10 cellular contexts compared by ENCODE assay signal in the genomic region with DNA sequence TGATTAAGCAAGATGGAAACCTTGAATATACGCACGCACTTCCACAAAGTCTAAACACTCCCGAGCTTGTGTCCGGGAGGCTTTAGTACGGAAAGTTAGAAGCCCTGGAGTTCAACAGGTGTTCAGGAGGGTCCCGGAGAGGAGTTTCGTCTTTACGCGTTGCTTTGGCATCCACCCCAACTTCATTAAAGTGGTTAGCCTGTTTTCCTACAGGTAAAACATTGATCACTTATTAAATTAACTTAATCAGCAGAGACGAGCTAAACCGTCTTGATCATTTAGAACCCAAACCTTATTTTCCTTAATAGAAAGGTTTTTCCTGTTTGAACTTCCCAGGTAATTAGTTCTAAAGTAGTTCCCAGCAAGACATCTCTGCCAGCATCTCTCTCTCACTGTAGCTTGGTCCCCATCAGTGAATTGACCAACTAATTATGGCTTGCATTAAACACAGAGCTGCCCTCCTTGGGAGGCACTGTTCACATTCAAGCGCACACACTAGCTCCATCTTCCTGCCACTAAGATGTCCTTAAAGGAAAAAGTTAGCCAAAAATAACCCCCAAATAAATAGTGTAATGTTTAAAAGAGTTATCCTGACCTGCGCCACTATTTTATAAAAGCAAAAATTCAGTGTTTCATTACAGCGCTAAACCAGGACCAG. TPM values are rescaled to one million over a fixed set of nuclear protein-coding genes. Genes with fewer than 3 reads are reported as not detected.
DNase-seq lines count a peak whose midpoint lies in the region; ATAC-seq, FAIRE-seq and TF ChIP-seq lines count a peak whose summit lies in the region.
"Had no signal": no experiment of that assay in that cellular context is flagged by ENCODE, and none has a peak within 500 bp of the region (broad histone marks: within the 10 kb centered on the region; RNA-seq: fewer than 3 reads in every experiment).

No MANE protein-coding gene starts in this region.

- peaks cover 2% of the 10 kb centered on the region for H3K4me1 Mint-ChIP-seq in T-helper 1 cell treated with Interleukin-12 subunit alpha and Interleukin-12 subunit beta and Interleukin-4 antibody, amounts not matched to agents 30 μg/mL and 1 μg/mL, for 36 hours (ENCODE audit: low read depth)
- H3K4me1 Mint-ChIP-seq in astrocyte (ENCODE audit: low read depth, unreplicated experiment), result peaks cover 9% of the 10 kb centered on the region
- peaks cover 44% of the 10 kb centered on the region for H3K4me1 Mint-ChIP-seq in stimulated activated naive CD8-positive, alpha-beta T cell treated with anti-CD3 and anti-CD28 coated beads, Interleukin-15, amount 100 ng/mL, for 72 hours

- DNase-seq in T-helper 1 cell (no peak), astrocyte (ENCODE audit: low read depth) (no peak), NCI-H774 (lab: John Stamatoyannopoulos, UW) (no peak), EL (no peak), H4 (ENCODE audit: low spot score) (no peak)
- DNase-seq in stimulated activated naive CD8-positive, alpha-beta T cell treated with anti-CD3 and anti-CD28 coated beads, Interleukin-15, amount 100 ng/mL, for 72 hours, result no peak

- peaks cover 56% of the 10 kb centered on the region for H3K27me3 Mint-ChIP-seq in T-helper 1 cell treated with Interleukin-12 subunit alpha and Interleukin-12 subunit beta and Interleukin-4 antibody, amounts not matched to agents 30 μg/mL and 1 μg/mL, for 36 hours (ENCODE audit: low read depth)
- H3K27me3 Mint-ChIP-seq in astrocyte (ENCODE audit: low read depth, unreplicated experiment), result peaks cover 26% of the 10 kb centered on the region
- H3K27me3 Mint-ChIP-seq in stimulated activated naive CD8-positive, alpha-beta T cell treated with anti-CD3 and anti-CD28 coated beads, Interleukin-15, amount 100 ng/mL, for 72 hours, result peaks cover 44% of the 10 kb centered on the region

- H3K9me3 ChIP-seq in astrocyte (ENCODE audit: insufficient read depth, low read depth, low read length) (no peaks in the 10 kb centered on the region), iPS-15b (ENCODE audit: control insufficient read depth, insufficient read depth, low read length) (no peaks in the 10 kb centered on the region)

- H3K79me2 ChIP-seq in astrocyte (ENCODE audit: insufficient read depth, low read length), result peaks cover 33% of the 10 kb centered on the region

- no peaks in the 10 kb centered on the region for H3K9me3 Mint-ChIP-seq in T-helper 1 cell treated with Interleukin-12 subunit alpha and Interleukin-12 subunit beta and Interleukin-4 antibody, amounts not matched to agents 30 μg/mL and 1 μg/mL, for 36 hours
- no peaks in the 10 kb centered on the region for H3K9me3 Mint-ChIP-seq in astrocyte (ENCODE audit: unreplicated experiment)
- no peaks in the 10 kb centered on the region for H3K9me3 Mint-ChIP-seq in stimulated activated naive CD8-positive, alpha-beta T cell treated with anti-CD3 and anti-CD28 coated beads, Interleukin-15, amount 100 ng/mL, for 72 hours

- no peak overlapping the region for H3K27ac Mint-ChIP-seq in T-helper 1 cell treated with Interleukin-12 subunit alpha and Interleukin-12 subunit beta and Interleukin-4 antibody, amounts not matched to agents 30 μg/mL and 1 μg/mL, for 36 hours
- H3K27ac Mint-ChIP-seq in astrocyte (ENCODE audit: unreplicated experiment), result no peak overlapping the region
- peak overlapping the region; percentile 27 to 90 for H3K27ac Mint-ChIP-seq in stimulated activated naive CD8-positive, alpha-beta T cell treated with anti-CD3 and anti-CD28 coated beads, Interleukin-15, amount 100 ng/mL, for 72 hours

- no peak overlapping the region for H3K27ac ChIP-seq in astrocyte (ENCODE audit: low read depth, low read length)

- peaks cover 34% of the 10 kb centered on the region for H4K20me1 ChIP-seq in astrocyte (ENCODE audit: insufficient read depth, low read length)

- H3K9ac ChIP-seq in astrocyte (ENCODE audit: low read length) (peak overlapping the region; percentile 87), iPS-15b (ENCODE audit: low read depth, low read length) (no peak overlapping the region)

- no peak for FAIRE-seq in astrocyte (lab: Jason Lieb, UNC)
- FAIRE-seq: A204.1, frontal cortex had no signal

- no peak for ATAC-seq in stimulated activated naive CD8-positive, alpha-beta T cell treated with anti-CD3 and anti-CD28 coated beads, Interleukin-15, amount 100 ng/mL, for 72 hours

- H3K4me1 ChIP-seq in astrocyte (ENCODE audit: insufficient read depth, low read length), result peaks cover 22% of the 10 kb centered on the region
- H3K4me1 ChIP-seq in iPS-15b (ENCODE audit: control insufficient read depth, insufficient read depth, low read length), result peaks cover 5% of the 10 kb centered on the region

- no peaks in the 10 kb centered on the region for H3K36me3 ChIP-seq in astrocyte (ENCODE audit: insufficient read depth, low read length)
- H3K36me3 ChIP-seq in iPS-15b (ENCODE audit: control insufficient read depth, insufficient read depth, low read length), result no peaks in the 10 kb centered on the region

- no peak for TF ChIP-seq CTCF in astrocyte (IDR thresholded peaks at IDR 0.05; ENCODE audit: insufficient read depth, low read depth, low read length)

- peak overlapping the region; percentile 94 for H3K4me2 ChIP-seq in astrocyte (ENCODE audit: low read length)

- H3K4me3 ChIP-seq in astrocyte (ENCODE audit: insufficient read depth, low read depth, low read length) (peak overlapping the region; percentile 59), iPS-15b (ENCODE audit: low read depth, low read length) (peak overlapping the region; percentile 72)

- peak overlapping the region; percentile 64 for H2AFZ ChIP-seq in astrocyte (ENCODE audit: low read depth, low read length)

- H3K36me3 Mint-ChIP-seq in T-helper 1 cell treated with Interleukin-12 subunit alpha and Interleukin-12 subunit beta and Interleukin-4 antibody, amounts not matched to agents 30 μg/mL and 1 μg/mL, for 36 hours (ENCODE audit: low read depth), result no peaks in the 10 kb centered on the region
- H3K36me3 Mint-ChIP-seq in astrocyte (ENCODE audit: low read depth, unreplicated experiment), result peaks cover 4% of the 10 kb centered on the region

- H3K27me3 ChIP-seq in astrocyte (ENCODE audit: insufficient read depth, low read length), result no peaks in the 10 kb centered on the region
- H3K27me3 ChIP-seq in iPS-15b (ENCODE audit: control insufficient read depth, insufficient read depth, low read length), result peaks cover 49% of the 10 kb centered on the region

- H3K4me3 Mint-ChIP-seq in T-helper 1 cell treated with Interleukin-12 subunit alpha and Interleukin-12 subunit beta and Interleukin-4 antibody, amounts not matched to agents 30 μg/mL and 1 μg/mL, for 36 hours, result peak overlapping the region; percentile 45
- H3K4me3 Mint-ChIP-seq in astrocyte (ENCODE audit: unreplicated experiment), result peak overlapping the region; percentile 85
- peak overlapping the region; percentile 72 to 80 for H3K4me3 Mint-ChIP-seq in stimulated activated naive CD8-positive, alpha-beta T cell treated with anti-CD3 and anti-CD28 coated beads, Interleukin-15, amount 100 ng/mL, for 72 hours

RNA-seq across cellular contexts. Expression of a gene that starts 1.4 kb away (rescaled TPM):
- 5.5 and 5.8 TPM in 2 replicates for total RNA-seq in astrocyte
- 2.8 and 4.7 TPM in 2 replicates for total RNA-seq in H4 (2014; rRNA removed; shearing (Covaris generic))

Comparison
In these comparisons a context has a peak if more than half of its experiments do, and no peak if none do; other contexts are left out.
1. H3K27ac Mint-ChIP-seq: peak in stimulated activated naive CD8-positive, alpha-beta T cell treated with anti-CD3 and anti-CD28 coated beads, Interleukin-15, amount 100 ng/mL, for 72 hours (2 of 2); none in T-helper 1 cell treated with Interleukin-12 subunit alpha and Interleukin-12 subunit beta and Interleukin-4 antibody, amounts not matched to agents 30 μg/mL and 1 μg/mL, for 36 hours (single experiment) and astrocyte (single experiment).
2. Peak in every context shown above with its lines, with median percentiles within 50 percentile points of each other: H3K4me3 Mint-ChIP-seq.